ENCODE assay signal across 8 cellular contexts in genomic region chr1:52842643-52843310, GRCh38. TPM values are rescaled to one million over a fixed set of nuclear protein-coding genes. Genes with fewer than 3 reads are reported as not detected.
DNase-seq lines count a peak whose midpoint lies in the region; ATAC-seq, FAIRE-seq and TF ChIP-seq lines count a peak whose summit lies in the region.

ZYG11A (plus strand) TSS chr1:52842760; CDS start chr1:52842884, 124 bp downstream.

- peak within 1 kb of the TSS; percentile 58 for H3K4me3 Mint-ChIP-seq in activated CD4-positive, alpha-beta T cell treated with anti-CD3 and anti-CD28 coated beads for 36 hours

- no peak within 1 kb of the TSS for H2AK5ac ChIP-seq in mesendoderm (ENCODE audit: low read length)

- no peak within 1 kb of the TSS for H3K27ac Mint-ChIP-seq in activated CD4-positive, alpha-beta T cell treated with anti-CD3 and anti-CD28 coated beads for 36 hours

- intact Hi-C loops in activated CD4-positive, alpha-beta T cell treated with anti-CD3 and anti-CD28 coated beads for 36 hours (cut with DNase I, micrococcal nuclease) = loop anchor here in 1 of 2 experiments (1.0 to 5.0 kb wide), 9 partner anchors 79 to 475 kb away; partner anchors contain the start of genes CC2D1B, CPT2, CZIB and ECHDC2

- no peak within 1 kb of the TSS for H4K8ac ChIP-seq in mesendoderm (ENCODE audit: low read depth, low read length)

- H3K27me3 ChIP-seq in mesendoderm (ENCODE audit: insufficient read depth, low read length, poor library complexity) = peaks cover 6% of the 10 kb centered on the region

- peak within 1 kb of the TSS; percentile 18 for H3K9ac ChIP-seq in mesendoderm (ENCODE audit: low read length)

- no CpG with 5 or more reads among the region's 88 CpGs for WGBS in mesendoderm (ENCODE audit: extremely low coverage, insufficient coverage, low lambda C conversion rate)

- peak; percentile 89 for ATAC-seq in HG02798 (IDR thresholded peaks at IDR 0.05; ENCODE audit: poor library complexity, unreplicated experiment)
- peak; percentile 98 for ATAC-seq in activated CD4-positive, alpha-beta T cell treated with anti-CD3 and anti-CD28 coated beads for 36 hours

- no peak within 1 kb of the TSS for H3K27ac ChIP-seq in mesendoderm (ENCODE audit: low read depth, low read length)

- H3K4ac ChIP-seq in mesendoderm (ENCODE audit: low read depth, low read length) = peak within 1 kb of the TSS; percentile 52

- H2BK120ac ChIP-seq in mesendoderm (ENCODE audit: low read depth, low read length) = no peak within 1 kb of the TSS

- no peaks in the 10 kb centered on the region for H3K36me3 ChIP-seq in mesendoderm (ENCODE audit: control insufficient read depth, insufficient read depth, low read length)

- H3K4me1 Mint-ChIP-seq in activated CD4-positive, alpha-beta T cell treated with anti-CD3 and anti-CD28 coated beads for 36 hours = peaks cover 5% of the 10 kb centered on the region

- peaks cover 18% of the 10 kb centered on the region for H3K27me3 Mint-ChIP-seq in activated CD4-positive, alpha-beta T cell treated with anti-CD3 and anti-CD28 coated beads for 36 hours

- no peak within 1 kb of the TSS for H2BK5ac ChIP-seq in mesendoderm (ENCODE audit: low read length)

- peak within 1 kb of the TSS; percentile 37 for H3K56ac ChIP-seq in mesendoderm (ENCODE audit: low read length)

- H3K4me3 ChIP-seq in mesendoderm (ENCODE audit: low read length) = peak within 1 kb of the TSS; percentile 5

- no peaks in the 10 kb centered on the region for H3K9me3 Mint-ChIP-seq in activated CD4-positive, alpha-beta T cell treated with anti-CD3 and anti-CD28 coated beads for 36 hours (ENCODE audit: low read depth)

- FAIRE-seq in GM12891 (lab: Jason Lieb, UNC) = peak; percentile 41

- no peaks in the 10 kb centered on the region for H3K36me3 Mint-ChIP-seq in activated CD4-positive, alpha-beta T cell treated with anti-CD3 and anti-CD28 coated beads for 36 hours (ENCODE audit: low read depth)

- H3K23ac ChIP-seq in mesendoderm (ENCODE audit: low read length) = no peak within 1 kb of the TSS

- peak within 1 kb of the TSS; percentile 39 for H3K18ac ChIP-seq in mesendoderm (ENCODE audit: low read length)

- POLR2A ChIA-PET in activated CD4-positive, alpha-beta T cell treated with anti-CD3 and anti-CD28 coated beads for 36 hours (lab: Charles Lee) = interaction anchor here (0.6 to 1.0 kb wide), 4 partner anchors 82 to 691 kb away, joined by 3 to 4 read pairs (median 3); no protein-coding TSS in a partner anchor

- TF ChIP-seq POLR2A in GM12891 (IDR thresholded peaks at IDR 0.05; ENCODE audit: low read depth, low read length) = no peak

- no peak within 1 kb of the TSS for H2BK15ac ChIP-seq in mesendoderm (replicated peaks; ENCODE audit: low read depth)

- H3K4me1 ChIP-seq in mesendoderm (ENCODE audit: control insufficient read depth, low read depth, low read length) = no peaks in the 10 kb centered on the region

- H3K79me1 ChIP-seq in mesendoderm (ENCODE audit: low read length) = no peaks in the 10 kb centered on the region

- H3K79me2 ChIP-seq in mesendoderm (ENCODE audit: control insufficient read depth, insufficient read depth, low read length) = no peaks in the 10 kb centered on the region

- DNase-seq in GM12891 (ENCODE audit: insufficient read length, low spot score) (peak; percentile 68), NCI-H2029 (lab: John Stamatoyannopoulos, UW) (peak; percentile 83), dermis blood vessel endothelial cell (peak; percentile 85), mesendoderm (peak; percentile 89), 8988T (no peak)
- peak; percentile 89 for DNase-seq in activated CD4-positive, alpha-beta T cell treated with anti-CD3 and anti-CD28 coated beads for 36 hours
- DNase-seq in stimulated activated CD8-positive, alpha-beta memory T cell treated with anti-CD3 and anti-CD28 coated beads, Interleukin-2, amount 100 ng/mL, for 48 hours (ENCODE audit: low read depth in 2 of 2) = peak; percentile 62 to 68

- H4K5ac ChIP-seq in mesendoderm (ENCODE audit: low read length) = no peak within 1 kb of the TSS

- CTCF ChIA-PET in activated CD4-positive, alpha-beta T cell treated with anti-CD3 and anti-CD28 coated beads for 36 hours (lab: Charles Lee) = interaction anchor here (0.7 to 1.4 kb wide), 8 partner anchors 11 to 1007 kb away, joined by 3 to 6 read pairs (median 4); partner anchors contain the start of gene ECHDC2

- peak within 1 kb of the TSS; percentile 7 for H3K4me2 ChIP-seq in mesendoderm (ENCODE audit: low read length)

TF ChIP-seq in GM12891, 5 proteins besides CTCF, POLR2A, EP300 and RAD21:
- TF ChIP-seq POLR2AphosphoS5 (IDR thresholded peaks at IDR 0.05; ENCODE audit: low read depth, low read length) (no peak), POU2F2 (IDR thresholded peaks at IDR 0.05; ENCODE audit: low read depth, low read length) (no peak), PAX5 (IDR thresholded peaks at IDR 0.05; ENCODE audit: insufficient read depth, low read length, severe bottlenecking) (no peak), TAF1 (IDR thresholded peaks at IDR 0.05; ENCODE audit: low read depth, low read length) (no peak), SPI1 (IDR thresholded peaks at IDR 0.05; ENCODE audit: low read depth, low read length) (no peak)

RNA-seq across cellular contexts. Expression of gene ZYG11A, which starts in this region (rescaled TPM):
- 0.21 TPM for polyA plus RNA-seq in GM12891 (2012; ENCODE audit: low read depth, missing spikeins)
- total RNA-seq in activated CD4-positive, alpha-beta T cell treated with anti-CD3 and anti-CD28 coated beads for 36 hours = under 1 TPM; 0.11 to 0.25 TPM
- total RNA-seq in dermis blood vessel endothelial cell = 0.17 and 1.2 TPM in 2 replicates
- polyA plus RNA-seq in mesendoderm (2013, experiment 1 of 2) = 0.45 TPM
- 0.34 TPM for polyA plus RNA-seq in mesendoderm (2013, experiment 2 of 2)

Comparison
In these comparisons a context has a peak if more than half of its experiments do, and no peak if none do; other contexts are left out.
1. Peak in DNase-seq and ATAC-seq in activated CD4-positive, alpha-beta T cell treated with anti-CD3 and anti-CD28 coated beads for 36 hours; RNA of the gene not detected or under 1 TPM.